ENCODE assay signal across 18 cellular contexts in the genomic region with DNA sequence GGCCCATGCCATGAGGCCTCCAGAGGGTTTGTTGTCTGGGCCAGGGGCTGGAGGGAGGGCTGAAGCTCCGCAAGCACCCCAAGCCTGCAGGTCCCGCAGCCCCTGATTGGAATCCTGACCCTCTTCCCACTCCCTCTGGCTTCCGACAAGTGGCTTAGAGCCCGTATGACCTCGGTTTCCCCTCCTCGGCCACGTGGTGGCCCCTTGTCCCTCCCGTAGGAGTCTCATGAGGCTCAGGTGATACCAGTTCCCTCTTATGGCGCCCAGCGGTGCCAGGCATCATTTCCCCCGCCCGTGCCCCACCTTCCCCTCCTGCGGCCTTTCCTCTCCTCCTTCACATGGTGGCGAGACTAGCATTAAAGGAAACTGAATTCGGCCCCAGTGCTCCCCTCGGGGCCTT.
"Had no signal": no experiment of that assay in that cellular context is flagged by ENCODE, and none has a peak within 500 bp of the region (broad histone marks: within the 10 kb centered on the region; RNA-seq: fewer than 3 reads in every experiment).

No MANE protein-coding gene starts in this region.

- H3K4me3 ChIP-seq: colonic mucosa, esophagus squamous epithelium, gastroesophageal sphincter, lung, psoas muscle, tibial nerve had no signal

- H3K36me3 ChIP-seq: colonic mucosa had no signal

- DNase-seq: colonic mucosa; dermis blood vessel endothelial cell; esophagus squamous epithelium; foreskin fibroblast; glutamatergic neuron; islet precursor cell; mesendoderm; naive thymus-derived CD4-positive, alpha-beta T cell; nephron progenitor cell; psoas muscle; small intestine; stimulated activated CD4-positive, alpha-beta T cell treated with anti-CD3 and anti-CD28 coated beads, Interleukin-12 subunit alpha, Interleukin-12 subunit beta, amount 100 ng/mL, for 4 hours; stimulated activated CD4-positive, alpha-beta T cell treated with anti-CD3 and anti-CD28 coated beads, Interleukin-2, amount 100 ng/mL, for 48 hours had no signal

- H3K27me3 ChIP-seq: colonic mucosa, esophagus squamous epithelium, gastroesophageal sphincter, neutrophil, tibial nerve had no signal

- H3K4me3 Mint-ChIP-seq: nephron progenitor cell; stimulated activated naive CD8-positive, alpha-beta T cell treated with anti-CD3 and anti-CD28 coated beads, Interleukin-15, Interleukin-2, amounts not matched to agents 100 ng/mL and 50 ng/mL, for 24 hours had no signal

- H3K9me3 Mint-ChIP-seq: naive thymus-derived CD4-positive, alpha-beta T cell; nephron progenitor cell; stimulated activated naive CD8-positive, alpha-beta T cell treated with anti-CD3 and anti-CD28 coated beads, Interleukin-15, Interleukin-2, amounts not matched to agents 100 ng/mL and 50 ng/mL, for 24 hours had no signal

- H3K27ac ChIP-seq: colonic mucosa, esophagus squamous epithelium, gastroesophageal sphincter, neutrophil, psoas muscle, tibial nerve had no signal

- ATAC-seq: gastroesophageal sphincter; naive thymus-derived CD4-positive, alpha-beta T cell; psoas muscle had no signal

- H3K27ac Mint-ChIP-seq: naive thymus-derived CD4-positive, alpha-beta T cell; stimulated activated naive CD8-positive, alpha-beta T cell treated with anti-CD3 and anti-CD28 coated beads, Interleukin-15, Interleukin-2, amounts not matched to agents 100 ng/mL and 50 ng/mL, for 24 hours had no signal

- H3K4me1 ChIP-seq: colonic mucosa had no signal

- H3K9me3 ChIP-seq: colonic mucosa, esophagus squamous epithelium, gastroesophageal sphincter, neutrophil, psoas muscle, tibial nerve had no signal

- H3K27me3 Mint-ChIP-seq: naive thymus-derived CD4-positive, alpha-beta T cell; stimulated activated naive CD8-positive, alpha-beta T cell treated with anti-CD3 and anti-CD28 coated beads, Interleukin-15, Interleukin-2, amounts not matched to agents 100 ng/mL and 50 ng/mL, for 24 hours had no signal
